In genomic region chr17:55284001-55284884, GRCh38 we compare ENCODE assay signal across 2 cellular contexts.
TF ChIP-seq lines count a peak whose summit lies in the region.

No MANE protein-coding gene starts in this region.

TF ChIP-seq in A549, 52 proteins besides CTCF, POLR2A, EP300 and RAD21 (continued from another document):
- TF ChIP-seq ATOH8 (CRISPR knock-in tag; IDR thresholded peaks at IDR 0.05; ENCODE audit: low read depth) (no peak), ELK1 (IDR thresholded peaks at IDR 0.05; ENCODE audit: low read depth, low read length) (no peak), ZNF302 (CRISPR knock-in tag; IDR thresholded peaks at IDR 0.05) (no peak), JUN (IDR thresholded peaks at IDR 0.05) (no peak), POLR2AphosphoS2 (conservative IDR thresholded peaks at IDR 0.05; ENCODE audit: low read length) (no peak), FOXS1 (CRISPR knock-in tag; IDR thresholded peaks at IDR 0.05) (no peak), TP53 (CRISPR knock-in tag; IDR thresholded peaks at IDR 0.05) (no peak), EHMT2 (IDR thresholded peaks at IDR 0.05; ENCODE audit: low read depth) (no peak), KDM5A (IDR thresholded peaks at IDR 0.05) (no peak), CBX8 (IDR thresholded peaks at IDR 0.05) (no peak), CHD4 (IDR thresholded peaks at IDR 0.05; ENCODE audit: borderline replicate concordance) (no peak), RFX5 (IDR thresholded peaks at IDR 0.05) (no peak), PHF8 (IDR thresholded peaks at IDR 0.05; ENCODE audit: borderline replicate concordance, low read depth) (no peak), MAZ (IDR thresholded peaks at IDR 0.05; ENCODE audit: borderline replicate concordance, low read depth, low read length) (no peak), FOSL2 (IDR thresholded peaks at IDR 0.05) (no peak), FOSL2 (CRISPR knock-in tag; IDR thresholded peaks at IDR 0.05) (no peak), BHLHE40 (IDR thresholded peaks at IDR 0.05; ENCODE audit: low read depth, low read length) (no peak), KDM1A (IDR thresholded peaks at IDR 0.05; ENCODE audit: low read depth) (no peak)
- TF ChIP-seq, protein P1, sequence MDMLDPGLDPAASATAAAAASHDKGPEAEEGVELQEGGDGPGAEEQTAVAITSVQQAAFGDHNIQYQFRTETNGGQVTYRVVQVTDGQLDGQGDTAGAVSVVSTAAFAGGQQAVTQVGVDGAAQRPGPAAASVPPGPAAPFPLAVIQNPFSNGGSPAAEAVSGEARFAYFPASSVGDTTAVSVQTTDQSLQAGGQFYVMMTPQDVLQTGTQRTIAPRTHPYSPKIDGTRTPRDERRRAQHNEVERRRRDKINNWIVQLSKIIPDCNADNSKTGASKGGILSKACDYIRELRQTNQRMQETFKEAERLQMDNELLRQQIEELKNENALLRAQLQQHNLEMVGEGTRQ (IDR thresholded peaks at IDR 0.05) = no peak

TF ChIP-seq in SK-N-SH, 30 proteins besides CTCF, POLR2A, EP300 and RAD21 (continued from another document):
- TF ChIP-seq, protein P1 (IDR thresholded peaks at IDR 0.05; ENCODE audit: borderline replicate concordance, low read depth, low read length) = no peak
- TF ChIP-seq FOXJ3 (CRISPR knock-in tag; IDR thresholded peaks at IDR 0.05) = no peak
